ENCODE assay signal across 1 cellular context in genomic region chr2:177332041-177332991, GRCh38.
A peak's percentile ranks its signal among the peaks of the same experiment; 100 is the strongest.
TF ChIP-seq lines count a peak whose summit lies in the region.

No MANE protein-coding gene starts in this region.

TF ChIP-seq in HepG2, 621 proteins besides CTCF, POLR2A, EP300 and RAD21 (continued from another document):
- TF ChIP-seq CREB1 (IDR thresholded peaks at IDR 0.05) (no peak), CREB1 (CRISPR knock-in tag; IDR thresholded peaks at IDR 0.05) (peak; percentile 44; the same call in 1 of the 2 replicates), MIXL1 (CRISPR knock-in tag; IDR thresholded peaks at IDR 0.05) (0 out of 2 replicates have a peak, but pooled peaks have one; percentile 40), ZNF775 (CRISPR knock-in tag; IDR thresholded peaks at IDR 0.05; ENCODE audit: borderline replicate concordance) (no peak), DNMT1 (CRISPR knock-in tag; IDR thresholded peaks at IDR 0.05) (no peak), ZBTB34 (CRISPR knock-in tag; IDR thresholded peaks at IDR 0.05) (no peak), FOXA3 (CRISPR knock-in tag; IDR thresholded peaks at IDR 0.05) (peak; percentile 22; the same call in 1 of the 2 replicates), ZGPAT (CRISPR knock-in tag; IDR thresholded peaks at IDR 0.05) (peak; percentile 48; the same call in 1 of the 2 replicates), ZBTB44 (CRISPR knock-in tag; IDR thresholded peaks at IDR 0.05) (0 out of 2 replicates have a peak, but pooled peaks have one; percentile 11), LCORL (IDR thresholded peaks at IDR 0.05) (no peak), LCORL (CRISPR knock-in tag; IDR thresholded peaks at IDR 0.05) (peak; percentile 56; the same call in 1 of the 2 replicates), SRSF1 (optimal IDR thresholded peaks at IDR 0.05; ENCODE audit: low read depth, low read length) (no peak), ZXDC (CRISPR knock-in tag; IDR thresholded peaks at IDR 0.05) (no peak), MAZ (IDR thresholded peaks at IDR 0.05; ENCODE audit: borderline replicate concordance, low read depth, low read length) (no peak), MAZ (CRISPR knock-in tag; IDR thresholded peaks at IDR 0.05; ENCODE audit: low read depth) (no peak), ZNF282 (IDR thresholded peaks at IDR 0.05; ENCODE audit: partially characterized antibody) (no peak), ELF4 (CRISPR knock-in tag; IDR thresholded peaks at IDR 0.05; ENCODE audit: borderline replicate concordance) (0 out of 2 replicates have a peak, but pooled peaks have one; percentile 26), CSRNP2 (CRISPR knock-in tag; conservative IDR thresholded peaks at IDR 0.05; ENCODE audit: low read depth) (no peak), SAFB2 (CRISPR knock-in tag; IDR thresholded peaks at IDR 0.05; ENCODE audit: borderline replicate concordance, low read depth) (no peak), KDM4B (CRISPR knock-in tag; IDR thresholded peaks at IDR 0.05) (no peak)
